8 cellular contexts compared by ENCODE assay signal in genomic region chr1:53238197-53239155, GRCh38. TPM values are rescaled to one million over a fixed set of nuclear protein-coding genes. Genes with fewer than 3 reads are reported as not detected.
DNase-seq lines count a peak whose midpoint lies in the region; ATAC-seq, FAIRE-seq and TF ChIP-seq lines count a peak whose summit lies in the region.

TSS of gene MAGOH (minus strand) at chr1:53238518. CDS start at chr1:53238448, 70 bp downstream.

- H3K27ac ChIP-seq in keratinocyte (ENCODE audit: control insufficient read depth, insufficient read depth, low read length), result peak within 1 kb of the TSS; percentile 82

- H3K79me2 ChIP-seq in keratinocyte (ENCODE audit: control insufficient read depth, insufficient read depth, low read length), result peaks cover 26% of the 10 kb centered on the region

- peak within 1 kb of the TSS; percentile 100 for H3K4me3 ChIP-seq in AG10803 (ENCODE audit: low read length)
- peak within 1 kb of the TSS; percentile 77 to 93 (median 77) for H3K4me3 ChIP-seq in keratinocyte (ENCODE audit: control insufficient read depth in 2 of 3, extremely low read depth in 1 of 3, insufficient read depth in 2 of 3, low read depth in 1 of 3, low read length in 3 of 3)

- no peaks in the 10 kb centered on the region for H3K9me1 ChIP-seq in keratinocyte (ENCODE audit: control insufficient read depth, extremely low read depth, insufficient read depth, low read length)

- dilution Hi-C loops in keratinocyte (cut with MboI; ENCODE audit: extremely low pct_ligation_motif_present, low sequenced_read_pairs), result no loop called here

- TF ChIP-seq CTCF in AG10803 (conservative IDR thresholded peaks at IDR 0.05; ENCODE audit: low read length) (no peak), keratinocyte (optimal IDR thresholded peaks at IDR 0.05 in 1 of 3, IDR thresholded peaks at IDR 0.05 in 1 of 3, conservative IDR thresholded peaks at IDR 0.05 in 1 of 3; ENCODE audit: extremely low read depth in 1 of 3, insufficient read depth in 2 of 3, low read length in 3 of 3) (no peak)

- H2AFZ ChIP-seq in keratinocyte (ENCODE audit: control insufficient read depth, low read length), result peak within 1 kb of the TSS; percentile 93

- peaks cover 4 to 9% of the 10 kb centered on the region in 2 experiments for H3K36me3 ChIP-seq in keratinocyte (ENCODE audit: control insufficient read depth in 2 of 2, extremely low read depth in 1 of 2, insufficient read depth in 2 of 2, low read length in 2 of 2)

- H3K27me3 ChIP-seq in keratinocyte (ENCODE audit: control insufficient read depth, extremely low read depth, insufficient read depth, low read length), result no peaks in the 10 kb centered on the region

- no peaks in the 10 kb centered on the region for H4K20me1 ChIP-seq in keratinocyte (ENCODE audit: control insufficient read depth, extremely low read depth, insufficient read depth, low read length)

- peak within 1 kb of the TSS; percentile 86 for H3K9ac ChIP-seq in keratinocyte (ENCODE audit: control insufficient read depth, extremely low read depth, insufficient read depth, low read length)

- peak; percentile 85 for FAIRE-seq in keratinocyte (lab: Jason Lieb, UNC)

- no peaks in the 10 kb centered on the region for H3K9me3 ChIP-seq in keratinocyte (ENCODE audit: control insufficient read depth, low read depth, low read length)

- peak within 1 kb of the TSS; percentile 98 for H3K4me2 ChIP-seq in keratinocyte (ENCODE audit: control insufficient read depth, extremely low read depth, insufficient read depth, low read depth, low read length)

- ATAC-seq in GM19043 (IDR thresholded peaks at IDR 0.05; ENCODE audit: low read depth, unreplicated experiment), result peak; percentile 99
- ATAC-seq in HG03378 (IDR thresholded peaks at IDR 0.05; ENCODE audit: unreplicated experiment), result peak; percentile 90

- DNase-seq in AG10803 (ENCODE audit: low read depth) (peak; percentile 97), NCI-H460 (ENCODE audit: extremely low read depth, low read depth) (peak; percentile 91), cerebellar nuclear complex (lab: John Stamatoyannopoulos, UW) (peak; percentile 18 to 67), keratinocyte (ENCODE audit: low read depth, low spot score) (peak; percentile 72)
- DNase-seq in activated CD4-positive, CD25-positive, alpha-beta regulatory T cell treated with anti-CD3 and anti-CD28 coated beads, Interleukin-2, amount 50 U/mL, for 72 hours, result peak; percentile 95
- DNase-seq in stimulated activated CD4-positive, alpha-beta T cell treated with anti-CD3 and anti-CD28 coated beads, Interleukin-15, amount 100 ng/mL, for 1 hour (ENCODE audit: low read depth in 1 of 2, low spot score in 1 of 2), result peak; percentile 82 to 94

- peaks cover 14% of the 10 kb centered on the region for H3K4me1 ChIP-seq in keratinocyte (ENCODE audit: control insufficient read depth, extremely low read depth, insufficient read depth, low read length)

RNA-seq across cellular contexts. Expression of gene MAGOH, which starts in this region (rescaled TPM):
- total RNA-seq in NCI-H460 (2014; rRNA removed; shearing (Covaris generic)), result 57.6 and 78.6 TPM in 2 replicates
- polyA plus RNA-seq in NCI-H460 (2014; cell fraction: nucleus; rRNA removed), result 13.3 and 36.0 TPM in 2 replicates
- 26.7 to 104 TPM (median 44.5 TPM) in 3 replicates for polyA plus RNA-seq in keratinocyte
- 35.4 TPM for polyA plus RNA-seq in keratinocyte (2011; ENCODE audit: low read depth)
- polyA plus RNA-seq in keratinocyte (2011; cell fraction: cytosol; rRNA removed), result 18.7 and 27.4 TPM in 2 replicates
- 10.3 and 23.9 TPM in 2 replicates for polyA plus RNA-seq in keratinocyte (2011; cell fraction: nucleus; rRNA removed)
- polyA plus RNA-seq in keratinocyte (2012; ENCODE audit: low replicate concordance), result 53.5 and 92.0 TPM in 2 replicates
- polyA minus RNA-seq in keratinocyte, result 4.3 to 22.5 TPM (median 15.2 TPM) in 3 replicates
- 7.1 TPM for polyA minus RNA-seq in keratinocyte (2011; cell fraction: cytosol; rRNA and poly(A)+ RNA removed)
- 4.4 and 11.8 TPM in 2 replicates for polyA minus RNA-seq in keratinocyte (2011; cell fraction: nucleus; rRNA and poly(A)+ RNA removed)

Comparison
In these comparisons a context has a peak if more than half of its experiments do, and no peak if none do; other contexts are left out.
1. Peak in every context shown above with its lines: DNase-seq, ATAC-seq, H3K4me3 ChIP-seq and H3K27ac ChIP-seq.
2. DNase-seq: peak in every context shown above with its lines; median percentile 97 in AG10803; 95 in activated CD4-positive, CD25-positive, alpha-beta regulatory T cell treated with anti-CD3 and anti-CD28 coated beads, Interleukin-2, amount 50 U/mL, for 72 hours; 91 in NCI-H460; 88 in stimulated activated CD4-positive, alpha-beta T cell treated with anti-CD3 and anti-CD28 coated beads, Interleukin-15, amount 100 ng/mL, for 1 hour; 72 in keratinocyte; 42 in cerebellar nuclear complex.